ENCODE assay signal across 31 cellular contexts in the genomic region with DNA sequence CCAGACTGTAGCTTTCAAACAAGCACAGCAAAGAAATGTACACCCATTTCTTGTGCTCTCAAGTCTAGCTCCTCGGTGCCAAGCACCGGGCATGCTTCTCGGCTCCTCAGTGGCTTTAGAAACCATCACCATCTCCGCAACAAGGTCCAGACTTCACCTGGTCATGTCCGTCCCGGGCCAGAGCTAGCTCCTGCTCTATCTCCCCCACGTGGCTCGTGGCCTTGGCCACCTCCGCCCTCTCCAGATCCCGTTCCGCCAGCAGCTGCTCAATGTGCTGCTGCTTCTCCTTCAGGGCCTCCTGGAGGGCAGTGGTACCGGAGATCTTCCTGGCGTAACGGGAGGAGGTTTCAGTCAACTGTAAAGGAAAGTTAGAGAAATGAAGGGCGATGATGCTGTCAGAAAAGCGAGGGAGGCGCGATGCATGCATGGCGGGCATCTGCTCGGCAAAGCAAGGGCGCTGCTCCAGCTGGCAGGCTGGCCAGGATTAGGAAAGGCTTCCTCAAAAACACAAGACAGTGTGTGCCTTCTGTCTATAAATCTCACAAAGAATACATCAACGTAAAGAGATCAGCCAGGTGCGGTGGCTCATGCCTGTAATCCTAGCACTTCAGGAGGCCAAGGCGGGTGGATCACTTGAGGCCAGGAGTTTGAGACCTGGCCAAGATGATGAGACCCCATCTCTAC.
A peak's percentile ranks its signal among the peaks of the same experiment; 100 is the strongest.
DNase-seq lines count a peak whose midpoint lies in the region; ATAC-seq, FAIRE-seq and TF ChIP-seq lines count a peak whose summit lies in the region.
"Had no signal": no experiment of that assay in that cellular context is flagged by ENCODE, and none has a peak within 500 bp of the region (broad histone marks: within the 10 kb centered on the region; RNA-seq: fewer than 3 reads in every experiment).

No MANE protein-coding gene starts in this region.

- H3K4me1 Mint-ChIP-seq in astrocyte (ENCODE audit: low read depth, unreplicated experiment), result no peaks in the 10 kb centered on the region
- peaks cover 5% of the 10 kb centered on the region for H3K4me1 Mint-ChIP-seq in nephron progenitor cell
- H3K4me1 Mint-ChIP-seq: neural progenitor cell had no signal

- H3K4me3 ChIP-seq in astrocyte (ENCODE audit: insufficient read depth, low read depth, low read length), result no peak overlapping the region
- H3K4me3 ChIP-seq in right lobe of liver, result no peak overlapping the region
- H3K4me3 ChIP-seq in trophoblast cell (ENCODE audit: low read depth, low read length), result no peak overlapping the region
- H3K4me3 ChIP-seq: heart left ventricle, neural progenitor cell, tibial nerve had no signal

- H4K8ac ChIP-seq in trophoblast cell (ENCODE audit: low read depth, low read length), result no peak overlapping the region

- peaks cover 17% of the 10 kb centered on the region for H3K36me3 ChIP-seq in astrocyte (ENCODE audit: insufficient read depth, low read length)
- peaks cover 0 to 62% (median 20%) of the 10 kb centered on the region in 4 donors for H3K36me3 ChIP-seq in right lobe of liver
- H3K36me3 ChIP-seq in trophoblast cell (ENCODE audit: control insufficient read depth in 1 of 2, insufficient read depth in 2 of 2, low read length in 2 of 2), result peaks cover 35 to 37% of the 10 kb centered on the region in 2 experiments
- H3K36me3 ChIP-seq: neural progenitor cell had no signal

- ATAC-seq in right lobe of liver, result no peak
- ATAC-seq: activated CD8-positive, alpha-beta T cell treated with anti-CD3 and anti-CD28 coated beads for 36 hours; activated naive CD4-positive, alpha-beta T cell treated with anti-CD3 and anti-CD28 coated beads, Interleukin-2, amount 50 U/mL, for 72 hours; effector memory CD8-positive, alpha-beta T cell; heart left ventricle; HepG2; left ventricle myocardium superior; Panc1; sciatic nerve had no signal

- no peak overlapping the region for H3K4ac ChIP-seq in trophoblast cell (ENCODE audit: low read depth, low read length)

- no peak overlapping the region for H4K91ac ChIP-seq in trophoblast cell (ENCODE audit: low read depth, low read length)

- no peak overlapping the region for H3K18ac ChIP-seq in trophoblast cell (ENCODE audit: low read length)

- no peak for TF ChIP-seq POLR2A in right lobe of liver (IDR thresholded peaks at IDR 0.05)

- H3K14ac ChIP-seq in trophoblast cell (ENCODE audit: low read length), result no peak overlapping the region

- H3K9me3 ChIP-seq in astrocyte (ENCODE audit: insufficient read depth, low read depth, low read length), result no peaks in the 10 kb centered on the region
- no peaks in the 10 kb centered on the region for H3K9me3 ChIP-seq in right lobe of liver
- H3K9me3 ChIP-seq in trophoblast cell (ENCODE audit: insufficient read depth, low read depth, low read length), result no peaks in the 10 kb centered on the region
- H3K9me3 ChIP-seq: BE2C, tibial nerve had no signal

- H3K79me2 ChIP-seq in astrocyte (ENCODE audit: insufficient read depth, low read length) (no peaks in the 10 kb centered on the region), trophoblast cell (ENCODE audit: control insufficient read depth, insufficient read depth, low read length, poor library complexity) (no peaks in the 10 kb centered on the region)

- no peak overlapping the region for H2BK120ac ChIP-seq in trophoblast cell (ENCODE audit: insufficient read depth, low read length, poor library complexity)

- H3K27ac Mint-ChIP-seq in astrocyte (ENCODE audit: unreplicated experiment), result peak overlapping the region; percentile 41
- peak overlapping the region; percentile 85 for H3K27ac Mint-ChIP-seq in nephron progenitor cell
- H3K27ac Mint-ChIP-seq: activated CD8-positive, alpha-beta T cell treated with anti-CD3 and anti-CD28 coated beads for 36 hours; activated T-helper 1 cell treated with anti-CD3 and anti-CD28 coated beads, Interleukin-12 subunit alpha, Interleukin-12 subunit beta, Interleukin-2, Interleukin-4 antibody, amounts not matched to agents 30 ng/mL and 10 ng/mL and 1 ng/mL, durations not matched to agents 14 hours and 24 hours and 36 hours; effector memory CD8-positive, alpha-beta T cell had no signal

- H3K4me2 ChIP-seq in astrocyte (ENCODE audit: low read length) (no peak overlapping the region), trophoblast cell (ENCODE audit: low read length) (no peak overlapping the region)
- H3K4me2 ChIP-seq: neural progenitor cell had no signal

- no peak overlapping the region for H2BK12ac ChIP-seq in trophoblast cell (ENCODE audit: low read length)

- H3K79me1 ChIP-seq in trophoblast cell (ENCODE audit: low read length), result no peaks in the 10 kb centered on the region

- H3K9ac ChIP-seq in astrocyte (ENCODE audit: low read length) (no peak overlapping the region), trophoblast cell (ENCODE audit: low read length) (no peak overlapping the region)
- H3K9ac ChIP-seq: neural progenitor cell had no signal

- TF ChIP-seq CTCF in astrocyte (IDR thresholded peaks at IDR 0.05; ENCODE audit: insufficient read depth, low read depth, low read length), result no peak
- no peak for TF ChIP-seq CTCF in nephron progenitor cell (IDR thresholded peaks at IDR 0.05)
- TF ChIP-seq CTCF in right lobe of liver (IDR thresholded peaks at IDR 0.05), result no peak

- H4K12ac ChIP-seq in trophoblast cell (ENCODE audit: low read depth, low read length), result no peak overlapping the region

- intact Hi-C loops in right lobe of liver (cut with DNase I), result no loop called here

- H2BK5ac ChIP-seq in trophoblast cell (ENCODE audit: low read depth, low read length, poor library complexity), result no peak overlapping the region

- H4K20me1 ChIP-seq in astrocyte (ENCODE audit: insufficient read depth, low read length), result peaks cover 4% of the 10 kb centered on the region

- H3K27me3 Mint-ChIP-seq in astrocyte (ENCODE audit: low read depth, unreplicated experiment) (no peaks in the 10 kb centered on the region), nephron progenitor cell (ENCODE audit: low read depth, poor library complexity) (no peaks in the 10 kb centered on the region)
- H3K27me3 Mint-ChIP-seq: activated CD8-positive, alpha-beta T cell treated with anti-CD3 and anti-CD28 coated beads for 36 hours; CD8-positive, alpha-beta memory T cell; effector memory CD8-positive, alpha-beta T cell had no signal

- H3K23ac ChIP-seq in trophoblast cell (ENCODE audit: low read length), result no peak overlapping the region

- H3K4me3 Mint-ChIP-seq in astrocyte (ENCODE audit: unreplicated experiment) (no peak overlapping the region), nephron progenitor cell (no peak overlapping the region)
- H3K4me3 Mint-ChIP-seq: activated CD8-positive, alpha-beta T cell treated with anti-CD3 and anti-CD28 coated beads for 36 hours; activated T-helper 1 cell treated with anti-CD3 and anti-CD28 coated beads, Interleukin-12 subunit alpha, Interleukin-12 subunit beta, Interleukin-2, Interleukin-4 antibody, amounts not matched to agents 30 ng/mL and 10 ng/mL and 1 ng/mL, durations not matched to agents 14 hours and 24 hours and 36 hours; CD8-positive, alpha-beta memory T cell; effector memory CD8-positive, alpha-beta T cell; neural progenitor cell had no signal

- H3K4me1 ChIP-seq in astrocyte (ENCODE audit: insufficient read depth, low read length), result no peaks in the 10 kb centered on the region
- H3K4me1 ChIP-seq in right lobe of liver, result peaks cover 0 to 16% (median 7%) of the 10 kb centered on the region in 4 donors
- H3K4me1 ChIP-seq in trophoblast cell (ENCODE audit: control insufficient read depth in 1 of 2, insufficient read depth in 2 of 2, low read length in 2 of 2), result no peaks in the 10 kb centered on the region
- H3K4me1 ChIP-seq: neural progenitor cell, tibial nerve had no signal

- H3K27ac ChIP-seq in astrocyte (ENCODE audit: low read depth, low read length) (no peak overlapping the region), right lobe of liver (no peak overlapping the region), trophoblast cell (ENCODE audit: low read depth, low read length) (no peak overlapping the region)
- H3K27ac ChIP-seq: heart left ventricle, neural progenitor cell, tibial nerve had no signal

- FAIRE-seq in astrocyte (lab: Jason Lieb, UNC), result no peak
- FAIRE-seq: HepG2, keratinocyte had no signal

- H3K9me3 Mint-ChIP-seq in astrocyte (ENCODE audit: unreplicated experiment) (no peaks in the 10 kb centered on the region), nephron progenitor cell (peaks cover 5% of the 10 kb centered on the region)
- H3K9me3 Mint-ChIP-seq: activated CD8-positive, alpha-beta T cell treated with anti-CD3 and anti-CD28 coated beads for 36 hours; activated naive CD4-positive, alpha-beta T cell treated with anti-CD3 and anti-CD28 coated beads, Interleukin-2, amount 50 U/mL, for 72 hours; activated T-helper 1 cell treated with anti-CD3 and anti-CD28 coated beads, Interleukin-12 subunit alpha, Interleukin-12 subunit beta, Interleukin-2, Interleukin-4 antibody, amounts not matched to agents 30 ng/mL and 10 ng/mL and 1 ng/mL, durations not matched to agents 14 hours and 24 hours and 36 hours; CD8-positive, alpha-beta memory T cell; effector memory CD8-positive, alpha-beta T cell had no signal

- whole genome bisulfite sequencing in right lobe of liver (ENCODE audit: insufficient coverage, low coverage, low lambda C conversion rate, missing lambda C conversion rate), result 88% methylated on average over 19 of the region's 24 CpGs
- 100% methylated on average over 1 of the region's 24 CpGs for WGBS in trophoblast cell (ENCODE audit: extremely low coverage, insufficient coverage, insufficient read length)

- no peak overlapping the region for H2AK5ac ChIP-seq in trophoblast cell (ENCODE audit: low read length)

- H3K36me3 Mint-ChIP-seq in astrocyte (ENCODE audit: low read depth, unreplicated experiment), result peaks cover 21% of the 10 kb centered on the region
- H3K36me3 Mint-ChIP-seq in nephron progenitor cell (ENCODE audit: low read depth), result peaks cover 65% of the 10 kb centered on the region

- no peaks in the 10 kb centered on the region for H3K27me3 ChIP-seq in astrocyte (ENCODE audit: insufficient read depth, low read length)
- no peaks in the 10 kb centered on the region for H3K27me3 ChIP-seq in right lobe of liver
- H3K27me3 ChIP-seq in trophoblast cell (ENCODE audit: insufficient read depth, low read length), result no peaks in the 10 kb centered on the region
- H3K27me3 ChIP-seq: BE2C, heart left ventricle, neural progenitor cell, tibial nerve had no signal

- DNase-seq in D341Med (ENCODE audit: low spot score), result peak; percentile 41
- peak; percentile 47 to 87 for DNase-seq in NCI-H446 (lab: John Stamatoyannopoulos, UW)
- no peak for DNase-seq in astrocyte (ENCODE audit: low read depth)
- no peak for DNase-seq in nephron progenitor cell
- DNase-seq in GM03348 (ENCODE audit: low spot score), result no peak
- no peak for DNase-seq in right lobe of liver
- no peak for DNase-seq in GDM1 (lab: John Stamatoyannopoulos, UW)
- DNase-seq in trophoblast cell, result no peak
- DNase-seq: ACHN; activated CD8-positive, alpha-beta memory T cell treated with anti-CD3 and anti-CD28 coated beads, Interleukin-2, amount 50 U/mL, for 48 hours; activated CD8-positive, alpha-beta T cell treated with anti-CD3 and anti-CD28 coated beads for 36 hours; CD8-positive, alpha-beta memory T cell; cortex of kidney; effector memory CD8-positive, alpha-beta T cell; heart left ventricle; Karpas-422; left ventricle myocardium superior; mesendoderm; NCI-H1436; NCI-H510A treated with DMSO at 0.1 percent for 48 hours; stimulated activated CD4-positive, alpha-beta T cell treated with anti-CD3 and anti-CD28 coated beads, Interleukin-2, amount 100 ng/mL, for 48 hours; T-helper 2 cell had no signal

- H2AFZ ChIP-seq in astrocyte (ENCODE audit: low read depth, low read length), result no peak overlapping the region
- H2AFZ ChIP-seq in trophoblast cell (ENCODE audit: insufficient read depth, low read length, poor library complexity), result no peak overlapping the region
- H2AFZ ChIP-seq: neural progenitor cell had no signal

Comparison
In these comparisons a context has a peak if more than half of its experiments do, and no peak if none do; other contexts are left out.
1. DNase-seq: peak in D341Med (single experiment) and NCI-H446 (2 of 2); none in astrocyte (single experiment), nephron progenitor cell (single experiment), GM03348 (single experiment), right lobe of liver (0 of 3), GDM1 (single experiment) and trophoblast cell (0 of 2).